ENCODE assay signal across 11 cellular contexts in genomic region chr13:108859202-108860012, GRCh38.
A peak's percentile ranks its signal among the peaks of the same experiment; 100 is the strongest.
DNase-seq lines count a peak whose midpoint lies in the region; ATAC-seq and TF ChIP-seq lines count a peak whose summit lies in the region.
"Had no signal": no experiment of that assay in that cellular context is flagged by ENCODE, and none has a peak within 500 bp of the region (broad histone marks: within the 10 kb centered on the region; RNA-seq: fewer than 3 reads in every experiment).

No MANE protein-coding gene starts in this region.

- TF ChIP-seq POLR2A in gastrocnemius medialis (IDR thresholded peaks at IDR 0.05), result no peak
- no peak for TF ChIP-seq POLR2A in breast epithelium (IDR thresholded peaks at IDR 0.05)

- H3K27me3 ChIP-seq in gastrocnemius medialis (no peaks in the 10 kb centered on the region), breast epithelium (no peaks in the 10 kb centered on the region)
- H3K27me3 ChIP-seq: neutrophil had no signal

- H3K4me1 ChIP-seq in gastrocnemius medialis (no peaks in the 10 kb centered on the region), breast epithelium (no peaks in the 10 kb centered on the region)

- TF ChIP-seq CTCF in fibroblast of villous mesenchyme (IDR thresholded peaks at IDR 0.05; ENCODE audit: insufficient read depth, low read depth, low read length) (no peak), gastrocnemius medialis (IDR thresholded peaks at IDR 0.05 in 4 of 5, conservative IDR thresholded peaks at IDR 0.05 in 1 of 5) (no peak), breast epithelium (IDR thresholded peaks at IDR 0.05) (no peak)

- H3K36me3 ChIP-seq in gastrocnemius medialis (no peaks in the 10 kb centered on the region), breast epithelium (no peaks in the 10 kb centered on the region)
- H3K36me3 ChIP-seq: neutrophil had no signal

- H3K9me3 ChIP-seq in gastrocnemius medialis, result no peaks in the 10 kb centered on the region
- H3K9me3 ChIP-seq in breast epithelium, result no peaks in the 10 kb centered on the region
- H3K9me3 ChIP-seq: neutrophil had no signal

- H3K4me3 ChIP-seq in fibroblast of villous mesenchyme (ENCODE audit: low read depth, low read length) (peak overlapping the region; percentile 19), gastrocnemius medialis (no peak overlapping the region), breast epithelium (no peak overlapping the region)

- intact Hi-C loops in gastrocnemius medialis (cut with DNase I; ENCODE audit: low total_unique reads) (no loop called here), breast epithelium (cut with DNase I; ENCODE audit: low total_unique reads) (no loop called here)

- in situ Hi-C loops in SK-MEL-5 (cut with HindIII; ENCODE audit: low pct_unique_long_range_greater_than_20kb, low sequenced_read_pairs), result no loop called here
- in situ Hi-C loops in gastrocnemius medialis (cut with MboI; ENCODE audit: low sequenced_read_pairs in 4 of 4), result no loop called here

- peak; percentile 72 for ATAC-seq in GM21360 (IDR thresholded peaks at IDR 0.05; ENCODE audit: unreplicated experiment)
- ATAC-seq in gastrocnemius medialis, result no peak
- no peak for ATAC-seq in GM21723 (IDR thresholded peaks at IDR 0.05; ENCODE audit: unreplicated experiment)
- ATAC-seq: activated CD4-positive, alpha-beta T cell treated with anti-CD3 and anti-CD28 coated beads for 36 hours; activated naive CD8-positive, alpha-beta T cell treated with anti-CD3 and anti-CD28 coated beads, Interleukin-2, amount 50 U/mL, for 24 hours had no signal

- DNase-seq in SK-MEL-5 (ENCODE audit: low read depth, low spot score) (peak; percentile 84), fibroblast of villous mesenchyme (ENCODE audit: low read depth) (peak; percentile 95), stromal cell of bone marrow (ENCODE audit: low read depth) (peak; percentile 2), gastrocnemius medialis (no peak), breast epithelium (ENCODE audit: low spot score in 2 of 2) (no peak)
- DNase-seq: activated CD4-positive, alpha-beta T cell treated with anti-CD3 and anti-CD28 coated beads for 36 hours; activated naive CD8-positive, alpha-beta T cell treated with anti-CD3 and anti-CD28 coated beads, Interleukin-2, amount 50 U/mL, for 24 hours; OCI-M1 had no signal

- no peak overlapping the region for H3K27ac ChIP-seq in gastrocnemius medialis
- no peak overlapping the region for H3K27ac ChIP-seq in breast epithelium
- H3K27ac ChIP-seq: neutrophil had no signal

Comparison
In these comparisons a context has a peak if more than half of its experiments do, and no peak if none do; other contexts are left out.
1. DNase-seq: peak in SK-MEL-5 (single experiment), fibroblast of villous mesenchyme (single experiment) and stromal cell of bone marrow (single experiment); none in gastrocnemius medialis (0 of 2) and breast epithelium (0 of 2).